8 cellular contexts compared by ENCODE assay signal in the genomic region with DNA sequence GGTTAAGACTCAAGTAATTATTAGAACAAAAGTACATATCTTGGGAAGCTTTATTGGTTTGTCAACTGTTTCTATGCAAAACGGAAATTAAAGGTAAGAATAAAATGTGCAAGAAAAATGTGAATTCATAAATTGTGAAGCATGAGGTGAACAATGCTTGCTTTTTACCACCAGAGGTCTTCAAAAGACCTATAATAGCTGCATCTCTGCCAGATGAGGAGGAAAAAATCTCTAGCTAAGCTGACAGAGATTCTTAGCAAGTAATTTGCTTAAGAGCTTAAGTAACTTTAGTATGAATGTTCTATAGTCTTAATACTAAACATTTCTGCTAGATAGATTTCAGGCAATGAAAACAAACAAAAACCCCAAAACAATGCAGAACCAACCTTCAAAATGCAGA. TPM values are rescaled to one million over a fixed set of nuclear protein-coding genes. Genes with fewer than 3 reads are reported as not detected.
DNase-seq lines count a peak whose midpoint lies in the region; ATAC-seq, FAIRE-seq and TF ChIP-seq lines count a peak whose summit lies in the region.

No MANE protein-coding gene starts in this region.

- H3K27me3 ChIP-seq in CD8-positive, alpha-beta T cell (ENCODE audit: insufficient read depth, low read length), result no peaks in the 10 kb centered on the region

- no peak overlapping the region for H3K27ac ChIP-seq in CD8-positive, alpha-beta T cell (ENCODE audit: low read depth, low read length)

- POLR2A ChIA-PET in CD8-positive, alpha-beta T cell (lab: Charles Lee), result no interaction called here

- peak; percentile 76 for TF ChIP-seq CTCF in D721Med (IDR thresholded peaks at IDR 0.05; ENCODE audit: insufficient read depth, missing control alignments)
- peak; percentile 2 for TF ChIP-seq CTCF in NB4 (IDR thresholded peaks at IDR 0.05; ENCODE audit: low read depth, low read length)
- peak; percentile 32 for TF ChIP-seq CTCF in fibroblast of the aortic adventitia (IDR thresholded peaks at IDR 0.05; ENCODE audit: insufficient read depth, low read length)
- no peak for TF ChIP-seq CTCF in CD8-positive, alpha-beta T cell (IDR thresholded peaks at IDR 0.05)
- no peak for TF ChIP-seq CTCF in nephron progenitor cell (IDR thresholded peaks at IDR 0.05)

- H3K4me1 ChIP-seq in CD8-positive, alpha-beta T cell (ENCODE audit: insufficient read depth, low read length), result no peaks in the 10 kb centered on the region

- CTCF ChIA-PET in CD8-positive, alpha-beta T cell (lab: Charles Lee), result no interaction called here

- no peak overlapping the region for H3K4me3 ChIP-seq in NB4 (ENCODE audit: low read depth, low read length)
- H3K4me3 ChIP-seq in fibroblast of the aortic adventitia (ENCODE audit: low read depth, low read length), result no peak overlapping the region
- H3K4me3 ChIP-seq in CD8-positive, alpha-beta T cell (ENCODE audit: low read depth, low read length), result no peak overlapping the region

- intact Hi-C loops in CD8-positive, alpha-beta T cell (cut with DNase I, micrococcal nuclease), result no loop called here

- TF ChIP-seq POLR2A in NB4 (IDR thresholded peaks at IDR 0.05; ENCODE audit: extremely low read depth, insufficient read length), result no peak

- H3K36me3 ChIP-seq in CD8-positive, alpha-beta T cell (ENCODE audit: insufficient read depth, low read length), result no peaks in the 10 kb centered on the region

- no peaks in the 10 kb centered on the region for H3K9me3 Mint-ChIP-seq in CD8-positive, alpha-beta T cell
- H3K9me3 Mint-ChIP-seq in nephron progenitor cell, result no peaks in the 10 kb centered on the region

- H3K9me3 ChIP-seq in CD8-positive, alpha-beta T cell (ENCODE audit: low read length), result no peaks in the 10 kb centered on the region

- no peak overlapping the region for H3K4me3 Mint-ChIP-seq in CD8-positive, alpha-beta T cell
- no peak overlapping the region for H3K4me3 Mint-ChIP-seq in nephron progenitor cell

- DNase-seq in D721Med (ENCODE audit: insufficient read length, low spot score), result no peak
- DNase-seq in NB4 (ENCODE audit: low read depth), result peak; percentile 9
- peak; percentile 15 for DNase-seq in fibroblast of the aortic adventitia (ENCODE audit: low read depth)
- DNase-seq in CD8-positive, alpha-beta T cell, result no peak
- DNase-seq in activated T-cell treated with anti-CD3 and anti-CD28 coated beads, Interleukin-2, amount 50 U/mL, for 1 hour, result no peak
- DNase-seq in nephron progenitor cell, result no peak
- no peak for DNase-seq in NCI-H1048 (lab: John Stamatoyannopoulos, UW)

- ATAC-seq in GM21367 (IDR thresholded peaks at IDR 0.05; ENCODE audit: unreplicated experiment), result peak; percentile 83
- ATAC-seq in CD8-positive, alpha-beta T cell, result no peak

- no peaks in the 10 kb centered on the region for H3K4me1 Mint-ChIP-seq in CD8-positive, alpha-beta T cell (ENCODE audit: low read depth)
- H3K4me1 Mint-ChIP-seq in nephron progenitor cell, result no peaks in the 10 kb centered on the region

- FAIRE-seq in D721Med (lab: Jason Lieb, UNC), result peak; percentile 93

- no peak overlapping the region for H3K27ac Mint-ChIP-seq in CD8-positive, alpha-beta T cell
- no peak overlapping the region for H3K27ac Mint-ChIP-seq in nephron progenitor cell

- H3K36me3 Mint-ChIP-seq in CD8-positive, alpha-beta T cell, result no peaks in the 10 kb centered on the region
- H3K36me3 Mint-ChIP-seq in nephron progenitor cell (ENCODE audit: low read depth), result no peaks in the 10 kb centered on the region

- peaks cover 3% of the 10 kb centered on the region for H3K27me3 Mint-ChIP-seq in CD8-positive, alpha-beta T cell (ENCODE audit: low read depth)
- no peaks in the 10 kb centered on the region for H3K27me3 Mint-ChIP-seq in nephron progenitor cell (ENCODE audit: low read depth, poor library complexity)

RNA-seq across cellular contexts. Expression of gene MRPS30, which starts 54.1 kb away (rescaled TPM):
- total RNA-seq in fibroblast of the aortic adventitia (ENCODE audit: low replicate concordance), result 78.6 and 78.9 TPM in 2 replicates
- total RNA-seq in CD8-positive, alpha-beta T cell, result 10 to 100 TPM; 51.5 to 52.4 TPM

Comparison
In these comparisons a context has a peak if more than half of its experiments do, and no peak if none do; other contexts are left out.
1. DNase-seq: peak in NB4 (single experiment) and fibroblast of the aortic adventitia (single experiment); none in D721Med (single experiment), CD8-positive, alpha-beta T cell (0 of 7), activated T-cell treated with anti-CD3 and anti-CD28 coated beads, Interleukin-2, amount 50 U/mL, for 1 hour (single experiment), nephron progenitor cell (single experiment) and NCI-H1048 (single experiment).
2. CTCF ChIP-seq: peak in D721Med (single experiment), NB4 (single experiment) and fibroblast of the aortic adventitia (single experiment); none in CD8-positive, alpha-beta T cell (single experiment) and nephron progenitor cell (single experiment).